In the genomic region with DNA sequence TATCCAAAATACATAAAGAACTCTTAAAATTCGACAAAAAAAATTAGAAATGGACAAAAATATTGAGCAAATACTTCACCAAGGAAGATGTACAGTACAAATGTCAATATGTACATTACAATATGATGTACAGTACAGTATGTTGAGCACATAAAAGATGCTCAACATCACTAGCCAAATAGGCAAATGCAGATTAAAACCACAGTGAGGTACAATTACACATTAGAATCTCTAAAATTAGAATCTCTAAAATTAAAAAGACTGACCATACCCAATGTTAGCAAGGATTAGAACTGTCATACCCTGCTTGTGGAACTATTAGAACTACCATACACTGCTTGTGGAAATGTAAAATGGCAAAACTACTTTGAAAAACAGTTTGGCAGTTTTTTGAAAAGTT, we compare ENCODE assay signal across 21 cellular contexts.
DNase-seq lines count a peak whose midpoint lies in the region; ATAC-seq, FAIRE-seq and TF ChIP-seq lines count a peak whose summit lies in the region.
"Had no signal": no experiment of that assay in that cellular context is flagged by ENCODE, and none has a peak within 500 bp of the region (broad histone marks: within the 10 kb centered on the region; RNA-seq: fewer than 3 reads in every experiment).

No MANE protein-coding gene starts in this region.

- no peaks in the 10 kb centered on the region for H4K20me1 ChIP-seq in KMS-11 (ENCODE audit: insufficient read depth)

- TF ChIP-seq EP300 in A549 (IDR thresholded peaks at IDR 0.05), result no peak

- DNase-seq in A549 (ENCODE audit: low read depth in 1 of 2, low spot score in 1 of 2) (no peak), myocyte (ENCODE audit: low read depth) (peak; percentile 60), NCI-H2029 treated with DMSO at 0.1 percent for 48 hours (lab: John Stamatoyannopoulos, UW) (no peak)
- no peak for DNase-seq in stimulated activated CD4-positive, alpha-beta T cell treated with anti-CD3 and anti-CD28 coated beads, Interleukin-1b, Interleukin-23, amount 100 ng/mL, for 48 hours
- DNase-seq: ACHN, AML-193, C1 segment of cervical spinal cord, Caco-2, DMS153, DND-41, EL, GDM1, GOT3, H7, HCEC 1CT had no signal

- TF ChIP-seq CTCF in A549 (IDR thresholded peaks at IDR 0.05) (no peak), KMS-11 (conservative IDR thresholded peaks at IDR 0.05; ENCODE audit: low read depth, low read length) (no peak)

- no peak overlapping the region for H2AFZ ChIP-seq in KMS-11 (ENCODE audit: low read depth)

- H3K4me2 ChIP-seq in A549 (no peak overlapping the region), KMS-11 (peak overlapping the region; percentile 5; the same call in 1 of the 2 replicates)

- TF ChIP-seq POLR2A in A549 (IDR thresholded peaks at IDR 0.05; ENCODE audit: low read length), result no peak

- POLR2A ChIA-PET in A549 (lab: Yijun Ruan, JAX), result no interaction called here

- no peak overlapping the region for H3K9ac ChIP-seq in KMS-11

- TF ChIP-seq RAD21 in A549 (conservative IDR thresholded peaks at IDR 0.05 in 1 of 2, IDR thresholded peaks at IDR 0.05 in 1 of 2), result no peak

- H3K4me3 ChIP-seq in A549 (no peak overlapping the region), KMS-11 (IDR thresholded peaks at IDR 0.05; ENCODE audit: insufficient read depth, low read depth, low read length) (no peak overlapping the region)
- H3K4me3 ChIP-seq: GM12878 had no signal

- H3K79me2 ChIP-seq in KMS-11 (ENCODE audit: insufficient read depth, low read depth), result no peaks in the 10 kb centered on the region

- H3K27me3 ChIP-seq in KMS-11 (ENCODE audit: insufficient read depth, low read depth), result no peaks in the 10 kb centered on the region

- no peak overlapping the region for H3K27ac ChIP-seq in A549
- H3K27ac ChIP-seq in KMS-11, result peak overlapping the region; percentile 32; the same call in 1 of the 2 replicates
- H3K27ac ChIP-seq: 22Rv1 had no signal

- CTCF ChIA-PET in A549 (lab: Yijun Ruan, JAX), result interaction anchor here (0.7 kb wide), 2 partner anchors 188 to 256 kb away, joined by 3 read pairs; no protein-coding TSS in a partner anchor

- 2% methylated on average over 1 of the region's 1 CpG for WGBS in A549 (ENCODE audit: missing lambda C conversion rate)

- H3K9me3 ChIP-seq in A549, result peaks cover 14% of the 10 kb centered on the region

- FAIRE-seq in A549 (lab: Jason Lieb, UNC), result peak; percentile 85
- FAIRE-seq: A204.1, GM12878, GM19239 had no signal

- no peak for ATAC-seq in A549
- ATAC-seq in GM21737 (IDR thresholded peaks at IDR 0.05; ENCODE audit: unreplicated experiment), result no peak
- ATAC-seq: GM12878 had no signal

- H3K4me1 ChIP-seq in A549 (no peaks in the 10 kb centered on the region), KMS-11 (ENCODE audit: low read depth, poor library complexity, severe bottlenecking) (peaks cover 24% of the 10 kb centered on the region)

- no peaks in the 10 kb centered on the region for H3K36me3 ChIP-seq in KMS-11 (ENCODE audit: insufficient read depth)

TF ChIP-seq in A549, 52 proteins besides CTCF, POLR2A, EP300 and RAD21:
- TF ChIP-seq KDM5A (IDR thresholded peaks at IDR 0.05), result no peak
- TF ChIP-seq JUN (IDR thresholded peaks at IDR 0.05), result no peak
- no peak for TF ChIP-seq ZNF302 (CRISPR knock-in tag; IDR thresholded peaks at IDR 0.05)
- TF ChIP-seq HOXB5 (CRISPR knock-in tag; IDR thresholded peaks at IDR 0.05), result no peak
- no peak for TF ChIP-seq NPAS2 (CRISPR knock-in tag; IDR thresholded peaks at IDR 0.05; ENCODE audit: borderline replicate concordance)
- no peak for TF ChIP-seq ESRRA (IDR thresholded peaks at IDR 0.05; ENCODE audit: borderline replicate concordance, low read length)
- TF ChIP-seq HEYL (CRISPR knock-in tag; IDR thresholded peaks at IDR 0.05), result no peak
- no peak for TF ChIP-seq JUNB (IDR thresholded peaks at IDR 0.05)
- no peak for TF ChIP-seq PHF8 (IDR thresholded peaks at IDR 0.05; ENCODE audit: borderline replicate concordance, low read depth)
- TF ChIP-seq SMC3 (IDR thresholded peaks at IDR 0.05), result no peak
- no peak for TF ChIP-seq EHMT2 (IDR thresholded peaks at IDR 0.05; ENCODE audit: low read depth)
- no peak for TF ChIP-seq ELK1 (IDR thresholded peaks at IDR 0.05; ENCODE audit: low read depth, low read length)
- TF ChIP-seq ZC3H11A (IDR thresholded peaks at IDR 0.05), result no peak
- no peak for TF ChIP-seq ZFP36 (IDR thresholded peaks at IDR 0.05; ENCODE audit: borderline replicate concordance, partially characterized antibody)
- no peak for TF ChIP-seq MAZ (IDR thresholded peaks at IDR 0.05; ENCODE audit: borderline replicate concordance, low read depth, low read length)
- no peak for TF ChIP-seq RFX5 (IDR thresholded peaks at IDR 0.05)
- TF ChIP-seq CHD2 (IDR thresholded peaks at IDR 0.05; ENCODE audit: low read length, partially characterized antibody), result no peak
- no peak for TF ChIP-seq USF2 (IDR thresholded peaks at IDR 0.05)
